ENCODE assay signal across 13 cellular contexts in the genomic region with DNA sequence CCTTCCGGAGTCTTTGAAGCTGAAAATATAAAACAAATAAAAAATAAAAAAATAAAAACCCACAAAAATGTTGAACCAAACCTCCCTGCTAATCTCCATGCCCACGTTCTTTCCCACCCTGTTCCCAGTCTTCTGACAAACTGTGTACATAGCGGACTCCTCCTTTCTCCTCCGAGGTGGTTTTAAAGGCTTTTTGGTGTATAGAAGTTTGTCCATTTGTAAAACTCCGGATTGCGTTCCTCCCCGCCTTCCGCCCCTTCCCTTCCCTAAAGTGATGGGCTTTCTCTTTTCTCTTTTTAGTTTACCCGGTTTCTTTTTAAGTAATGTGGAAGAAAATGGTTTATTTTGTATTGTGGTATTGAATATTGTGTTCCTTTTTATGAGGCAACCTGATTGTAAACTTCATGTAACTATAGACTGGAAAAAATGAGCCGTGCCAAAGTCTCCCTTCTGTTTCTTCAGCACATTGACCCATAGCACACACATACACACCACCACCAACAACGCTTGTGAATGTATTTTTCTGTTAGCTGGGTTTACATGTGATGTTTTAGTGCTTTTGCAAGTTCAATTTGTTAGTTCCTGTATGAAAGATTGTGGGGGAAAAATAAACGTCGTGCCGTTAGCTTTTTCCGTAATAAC. TPM values are rescaled to one million over a fixed set of nuclear protein-coding genes. Genes with fewer than 3 reads are reported as not detected.
DNase-seq lines count a peak whose midpoint lies in the region; ATAC-seq and TF ChIP-seq lines count a peak whose summit lies in the region.
"Had no signal": no experiment of that assay in that cellular context is flagged by ENCODE, and none has a peak within 500 bp of the region (broad histone marks: within the 10 kb centered on the region; RNA-seq: fewer than 3 reads in every experiment).

No MANE protein-coding gene starts in this region.

- H3K9me3 ChIP-seq in iPS DF 6.9 (ENCODE audit: control insufficient read depth, insufficient read depth, low read length) = no peaks in the 10 kb centered on the region
- H3K9me3 ChIP-seq: sigmoid colon had no signal

- peaks cover 9% of the 10 kb centered on the region for H3K9me3 Mint-ChIP-seq in activated naive CD4-positive, alpha-beta T cell treated with anti-CD3 and anti-CD28 coated beads, Interleukin-2, amount 10 ng/mL, durations not matched to agents 7 days and 5 days
- no peaks in the 10 kb centered on the region for H3K9me3 Mint-ChIP-seq in WTC11
- H3K9me3 Mint-ChIP-seq in stimulated activated naive B cell treated with anti-CD40 and anti-IgM and Interleukin-4, amounts not matched to agents 10 μg/mL and 1 μg/mL and 100 μg/mL, for 72 hours = peaks cover 4 to 7% of the 10 kb centered on the region in 2 donors

- CTCF ChIA-PET in activated naive CD4-positive, alpha-beta T cell treated with anti-CD3 and anti-CD28 coated beads, Interleukin-2, amount 10 ng/mL, durations not matched to agents 7 days and 5 days (lab: Charles Lee) = interaction anchor here (1.2 to 1.7 kb wide), 3 partner anchors 249 to 529 kb away, joined by 4 to 6 read pairs (median 5); no protein-coding TSS in a partner anchor
- CTCF ChIA-PET in WTC11 (lab: Charles Lee) = interaction anchor here (1.0 kb wide), 1 partner anchor 386 kb away, joined by 6 read pairs; no protein-coding TSS in a partner anchor

- H3K36me3 Mint-ChIP-seq in activated naive CD4-positive, alpha-beta T cell treated with anti-CD3 and anti-CD28 coated beads, Interleukin-2, amount 10 ng/mL, durations not matched to agents 7 days and 5 days = peaks cover 13% of the 10 kb centered on the region
- H3K36me3 Mint-ChIP-seq in WTC11 = peaks cover 40% of the 10 kb centered on the region
- peaks cover 8 to 11% of the 10 kb centered on the region in 2 donors for H3K36me3 Mint-ChIP-seq in stimulated activated naive B cell treated with anti-CD40 and anti-IgM and Interleukin-4, amounts not matched to agents 10 μg/mL and 1 μg/mL and 100 μg/mL, for 72 hours

- no peak for ATAC-seq in WTC11
- no peak for ATAC-seq in stimulated activated naive B cell treated with anti-CD40 and anti-IgM and Interleukin-4, amounts not matched to agents 10 μg/mL and 1 μg/mL and 100 μg/mL, for 72 hours (replicated peaks)
- ATAC-seq in GM21367 (IDR thresholded peaks at IDR 0.05; ENCODE audit: unreplicated experiment) = no peak

- H3K27ac ChIP-seq in iPS DF 6.9 (ENCODE audit: low read length) = no peak overlapping the region
- H3K27ac ChIP-seq: sigmoid colon had no signal

- no peak for TF ChIP-seq CTCF in WTC11 (IDR thresholded peaks at IDR 0.05)

- peak overlapping the region; percentile 72 for H3K27ac Mint-ChIP-seq in activated naive CD4-positive, alpha-beta T cell treated with anti-CD3 and anti-CD28 coated beads, Interleukin-2, amount 10 ng/mL, durations not matched to agents 7 days and 5 days
- H3K27ac Mint-ChIP-seq in WTC11 = peak overlapping the region; percentile 87
- H3K27ac Mint-ChIP-seq in stimulated activated naive B cell treated with anti-CD40 and anti-IgM and Interleukin-4, amounts not matched to agents 10 μg/mL and 1 μg/mL and 100 μg/mL, for 72 hours = peak overlapping the region; percentile 95

- peak overlapping the region; percentile 49 for H3K4me3 Mint-ChIP-seq in activated naive CD4-positive, alpha-beta T cell treated with anti-CD3 and anti-CD28 coated beads, Interleukin-2, amount 10 ng/mL, durations not matched to agents 7 days and 5 days
- H3K4me3 Mint-ChIP-seq in WTC11 = peak overlapping the region; percentile 77
- peak overlapping the region in 1 of 2 donors; percentile 66 for H3K4me3 Mint-ChIP-seq in stimulated activated naive B cell treated with anti-CD40 and anti-IgM and Interleukin-4, amounts not matched to agents 10 μg/mL and 1 μg/mL and 100 μg/mL, for 72 hours

- POLR2A ChIA-PET in WTC11 (lab: Charles Lee) = interaction anchor here (0.5 to 7.1 kb wide), 3 partner anchors 15 to 277 kb away, joined by 3 to 67 read pairs (median 10); a partner anchor contains a TSS

- peaks cover 11% of the 10 kb centered on the region; the same call in 1 of the 2 replicates for H3K27me3 ChIP-seq in iPS DF 6.9 (ENCODE audit: control insufficient read depth, insufficient read depth, low read length)

- peak overlapping the region; percentile 3; the same call in 1 of the 2 replicates for H3K4me3 ChIP-seq in iPS DF 6.9 (ENCODE audit: low read length)
- H3K4me3 ChIP-seq: sigmoid colon had no signal

- peaks cover 7% of the 10 kb centered on the region; the same call in 1 of the 2 replicates for H3K4me1 ChIP-seq in iPS DF 6.9 (ENCODE audit: control insufficient read depth, insufficient read depth, low read length)

- peaks cover 41% of the 10 kb centered on the region for H3K4me1 Mint-ChIP-seq in activated naive CD4-positive, alpha-beta T cell treated with anti-CD3 and anti-CD28 coated beads, Interleukin-2, amount 10 ng/mL, durations not matched to agents 7 days and 5 days
- peaks cover 50% of the 10 kb centered on the region for H3K4me1 Mint-ChIP-seq in WTC11
- H3K4me1 Mint-ChIP-seq in stimulated activated naive B cell treated with anti-CD40 and anti-IgM and Interleukin-4, amounts not matched to agents 10 μg/mL and 1 μg/mL and 100 μg/mL, for 72 hours = peaks cover 7 to 13% of the 10 kb centered on the region in 2 donors

- DNase-seq in activated naive CD4-positive, alpha-beta T cell treated with anti-CD3 and anti-CD28 coated beads, Interleukin-2, amount 10 ng/mL, durations not matched to agents 7 days and 5 days = no peak
- no peak for DNase-seq in activated naive CD4-positive, alpha-beta T cell treated with Interleukin-2 at 50 U/mL for 16 hours
- DNase-seq in WTC11 (ENCODE audit: low spot score) (no peak), iPS DF 6.9 (ENCODE audit: low read depth, low spot score) (no peak), NCI-H226 (no peak), HT-29 (ENCODE audit: low spot score) (no peak)
- DNase-seq in stimulated activated naive B cell treated with anti-CD40 and anti-IgM and Interleukin-4, amounts not matched to agents 10 μg/mL and 1 μg/mL and 100 μg/mL, for 72 hours = no peak
- DNase-seq: central memory CD4-positive, alpha-beta T cell; foreskin melanocyte; NCI-H187 treated with DMSO at 0.1 percent for 48 hours; sigmoid colon had no signal

- no CpG with 5 or more reads among the region's 15 CpGs for WGBS in iPS DF 6.9 (ENCODE audit: insufficient coverage, insufficient read length)

- peaks cover 12% of the 10 kb centered on the region for H3K36me3 ChIP-seq in iPS DF 6.9 (ENCODE audit: control insufficient read depth, insufficient read depth, low read length)
- H3K36me3 ChIP-seq: sigmoid colon had no signal

- peaks cover 99% of the 10 kb centered on the region for H3K27me3 Mint-ChIP-seq in activated naive CD4-positive, alpha-beta T cell treated with anti-CD3 and anti-CD28 coated beads, Interleukin-2, amount 10 ng/mL, durations not matched to agents 7 days and 5 days
- peaks cover 43% of the 10 kb centered on the region for H3K27me3 Mint-ChIP-seq in WTC11 (ENCODE audit: low read depth)
- H3K27me3 Mint-ChIP-seq in stimulated activated naive B cell treated with anti-CD40 and anti-IgM and Interleukin-4, amounts not matched to agents 10 μg/mL and 1 μg/mL and 100 μg/mL, for 72 hours = peaks cover 55 to 77% of the 10 kb centered on the region in 2 donors

TF ChIP-seq in WTC11, 78 proteins besides CTCF, POLR2A, EP300 and RAD21 (continues in another document):
- no peak for TF ChIP-seq CREM (CRISPR knock-in tag; IDR thresholded peaks at IDR 0.05)
- no peak for TF ChIP-seq ZNF396 (CRISPR knock-in tag; IDR thresholded peaks at IDR 0.05; ENCODE audit: borderline replicate concordance)
- TF ChIP-seq TP53 (CRISPR knock-in tag; IDR thresholded peaks at IDR 0.05) = no peak
- TF ChIP-seq, protein P1, sequence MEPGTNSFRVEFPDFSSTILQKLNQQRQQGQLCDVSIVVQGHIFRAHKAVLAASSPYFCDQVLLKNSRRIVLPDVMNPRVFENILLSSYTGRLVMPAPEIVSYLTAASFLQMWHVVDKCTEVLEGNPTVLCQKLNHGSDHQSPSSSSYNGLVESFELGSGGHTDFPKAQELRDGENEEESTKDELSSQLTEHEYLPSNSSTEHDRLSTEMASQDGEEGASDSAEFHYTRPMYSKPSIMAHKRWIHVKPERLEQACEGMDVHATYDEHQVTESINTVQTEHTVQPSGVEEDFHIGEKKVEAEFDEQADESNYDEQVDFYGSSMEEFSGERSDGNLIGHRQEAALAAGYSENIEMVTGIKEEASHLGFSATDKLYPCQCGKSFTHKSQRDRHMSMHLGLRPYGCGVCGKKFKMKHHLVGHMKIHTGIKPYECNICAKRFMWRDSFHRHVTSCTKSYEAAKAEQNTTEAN (CRISPR knock-in tag; IDR thresholded peaks at IDR 0.05) = no peak
- TF ChIP-seq, protein P2, sequence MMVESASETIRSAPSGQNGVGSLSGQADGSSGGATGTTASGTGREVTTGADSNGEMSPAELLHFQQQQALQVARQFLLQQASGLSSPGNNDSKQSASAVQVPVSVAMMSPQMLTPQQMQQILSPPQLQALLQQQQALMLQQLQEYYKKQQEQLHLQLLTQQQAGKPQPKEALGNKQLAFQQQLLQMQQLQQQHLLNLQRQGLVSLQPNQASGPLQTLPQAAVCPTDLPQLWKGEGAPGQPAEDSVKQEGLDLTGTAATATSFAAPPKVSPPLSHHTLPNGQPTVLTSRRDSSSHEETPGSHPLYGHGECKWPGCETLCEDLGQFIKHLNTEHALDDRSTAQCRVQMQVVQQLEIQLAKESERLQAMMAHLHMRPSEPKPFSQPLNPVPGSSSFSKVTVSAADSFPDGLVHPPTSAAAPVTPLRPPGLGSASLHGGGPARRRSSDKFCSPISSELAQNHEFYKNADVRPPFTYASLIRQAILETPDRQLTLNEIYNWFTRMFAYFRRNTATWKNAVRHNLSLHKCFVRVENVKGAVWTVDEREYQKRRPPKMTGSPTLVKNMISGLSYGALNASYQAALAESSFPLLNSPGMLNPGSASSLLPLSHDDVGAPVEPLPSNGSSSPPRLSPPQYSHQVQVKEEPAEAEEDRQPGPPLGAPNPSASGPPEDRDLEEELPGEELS (CRISPR knock-in tag; IDR thresholded peaks at IDR 0.05) = no peak
- no peak for TF ChIP-seq ETV6 (CRISPR knock-in tag; IDR thresholded peaks at IDR 0.05)

RNA-seq across cellular contexts. Expression of a gene that starts 4.4 kb away (rescaled TPM):
- 344 to 379 TPM (median 376 TPM) in 3 replicates for total RNA-seq in WTC11 (2021)
- 0.16 and 0.23 TPM in 2 replicates for total RNA-seq in HT-29 (2014; rRNA removed; shearing (Covaris generic))
- total RNA-seq: liver, sigmoid colon had no signal

RNA-seq across cellular contexts. Expression of a gene that starts 14.4 kb away (rescaled TPM):
- total RNA-seq in WTC11 (2021) = 46.4 to 51.6 TPM (median 51.1 TPM) in 3 replicates
- not detected in 2 replicates for total RNA-seq in HT-29 (2014; rRNA removed; shearing (Covaris generic))
- total RNA-seq: liver, sigmoid colon had no signal

Comparison
In these comparisons a context has a peak if more than half of its experiments do, and no peak if none do; other contexts are left out.
1. RNA of a gene that starts 4.4 kb away (total RNA-seq): 344 to 379 TPM in WTC11; 0.16 to 0.23 TPM in HT-29; every median in the first group is over 100 times any median in the second.
2. RNA of a gene that starts 14.4 kb away (total RNA-seq): 46.4 to 51.6 TPM in WTC11; not detected in HT-29; every median in the first group is over 10 times any median in the second.
3. Peak in every context shown above with its lines, with median percentiles within 50 percentile points of each other: H3K27ac Mint-ChIP-seq.